Comparison of ENCODE assay signal across 18 cellular contexts in the genomic region with DNA sequence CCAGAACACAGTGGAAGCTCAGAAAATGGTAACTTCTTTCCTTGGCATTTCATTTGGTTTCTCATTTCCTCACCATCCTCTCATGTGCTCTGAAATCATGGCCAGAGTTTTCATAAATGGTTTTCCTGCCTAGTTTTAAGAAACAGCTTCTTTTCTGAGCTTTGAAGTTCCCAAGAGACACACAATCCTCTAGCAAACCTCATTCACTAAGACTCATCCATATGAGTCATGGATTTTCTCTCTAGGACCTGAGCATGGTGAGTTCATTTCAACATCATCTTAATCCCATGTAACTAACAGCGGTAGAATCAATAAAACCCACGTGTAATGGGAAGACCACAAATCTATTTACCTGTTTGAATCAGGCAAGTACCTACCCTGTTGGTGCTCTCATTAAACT.
A peak's percentile ranks its signal among the peaks of the same experiment; 100 is the strongest.
DNase-seq lines count a peak whose midpoint lies in the region; ATAC-seq and TF ChIP-seq lines count a peak whose summit lies in the region.
"Had no signal": no experiment of that assay in that cellular context is flagged by ENCODE, and none has a peak within 500 bp of the region (broad histone marks: within the 10 kb centered on the region; RNA-seq: fewer than 3 reads in every experiment).

No MANE protein-coding gene starts in this region.

- CTCF ChIA-PET in MCF 10A (lab: Yijun Ruan, JAX) (interaction anchor here (0.7 to 1.2 kb wide), 2 partner anchors 13 to 90 kb away, joined by 3 read pairs; no protein-coding TSS in a partner anchor), WTC11 (lab: Charles Lee) (no interaction called here)

- in situ Hi-C loops in G401 (cut with HindIII; ENCODE audit: low sequenced_read_pairs), result no loop called here

- no peaks in the 10 kb centered on the region for H3K27me3 ChIP-seq in breast epithelium
- H3K27me3 ChIP-seq in BE2C, result no peaks in the 10 kb centered on the region
- H3K27me3 ChIP-seq: ovary had no signal

- TF ChIP-seq CTCF in MCF 10A (IDR thresholded peaks at IDR 0.05; ENCODE audit: unreplicated experiment) (no peak), breast epithelium (IDR thresholded peaks at IDR 0.05) (no peak), WTC11 (IDR thresholded peaks at IDR 0.05) (no peak), foreskin fibroblast (IDR thresholded peaks at IDR 0.05; ENCODE audit: low read depth, low read length) (no peak), BE2C (IDR thresholded peaks at IDR 0.05; ENCODE audit: low read depth, low read length) (no peak)

- H3K27ac Mint-ChIP-seq in MCF 10A (ENCODE audit: low read depth, unreplicated experiment), result no peak overlapping the region
- 0 out of 2 replicates have a peak overlapping the region, but pooled peaks have one; percentile 20 for H3K27ac Mint-ChIP-seq in WTC11
- H3K27ac Mint-ChIP-seq: activated CD8-positive, alpha-beta memory T cell treated with anti-CD3 and anti-CD28 coated beads, Interleukin-2, amount 10 ng/mL, durations not matched to agents 7 days and 5 days; activated naive CD4-positive, alpha-beta T cell treated with anti-CD3 and anti-CD28 coated beads, Interleukin-2, amount 50 U/mL, for 24 hours; dendritic cell treated with granulocyte-macrophage colony-stimulating factor and Interleukin-4, amounts not matched to agents 40 ng/mL and 50 ng/mL, for 4 days had no signal

- H3K4me3 ChIP-seq in breast epithelium (no peak overlapping the region), foreskin fibroblast (ENCODE audit: low read depth in 1 of 2, low read length in 2 of 2) (no peak overlapping the region), BE2C (ENCODE audit: low read depth, low read length) (no peak overlapping the region)
- H3K4me3 ChIP-seq: ovary, thoracic aorta had no signal

- no peaks in the 10 kb centered on the region for H3K9me3 Mint-ChIP-seq in MCF 10A (ENCODE audit: unreplicated experiment)
- 0 out of 2 replicates have a peak, but pooled peaks cover 6% of the 10 kb centered on the region for H3K9me3 Mint-ChIP-seq in WTC11
- H3K9me3 Mint-ChIP-seq: activated naive CD4-positive, alpha-beta T cell treated with anti-CD3 and anti-CD28 coated beads, Interleukin-2, amount 50 U/mL, for 24 hours; dendritic cell treated with granulocyte-macrophage colony-stimulating factor and Interleukin-4, amounts not matched to agents 40 ng/mL and 50 ng/mL, for 4 days had no signal

- POLR2A ChIA-PET in MCF 10A (lab: Yijun Ruan, JAX), result no interaction called here
- POLR2A ChIA-PET in WTC11 (lab: Charles Lee), result no interaction called here

- H3K4me1 ChIP-seq in breast epithelium (no peaks in the 10 kb centered on the region), BE2C (no peaks in the 10 kb centered on the region)

- no peak for ATAC-seq in WTC11
- ATAC-seq: activated CD8-positive, alpha-beta memory T cell treated with anti-CD3 and anti-CD28 coated beads, Interleukin-2, amount 10 ng/mL, durations not matched to agents 7 days and 5 days; esophagus mucosa had no signal

- H3K4me1 Mint-ChIP-seq in MCF 10A (ENCODE audit: insufficient read depth, unreplicated experiment) (peaks cover 14% of the 10 kb centered on the region), WTC11 (peaks cover 37% of the 10 kb centered on the region)
- H3K4me1 Mint-ChIP-seq: activated CD8-positive, alpha-beta memory T cell treated with anti-CD3 and anti-CD28 coated beads, Interleukin-2, amount 10 ng/mL, durations not matched to agents 7 days and 5 days; activated naive CD4-positive, alpha-beta T cell treated with anti-CD3 and anti-CD28 coated beads, Interleukin-2, amount 50 U/mL, for 24 hours had no signal

- H3K4me3 Mint-ChIP-seq in MCF 10A (ENCODE audit: unreplicated experiment) (no peak overlapping the region), WTC11 (no peak overlapping the region)
- H3K4me3 Mint-ChIP-seq: activated CD8-positive, alpha-beta memory T cell treated with anti-CD3 and anti-CD28 coated beads, Interleukin-2, amount 10 ng/mL, durations not matched to agents 7 days and 5 days; activated naive CD4-positive, alpha-beta T cell treated with anti-CD3 and anti-CD28 coated beads, Interleukin-2, amount 50 U/mL, for 24 hours; dendritic cell treated with granulocyte-macrophage colony-stimulating factor and Interleukin-4, amounts not matched to agents 40 ng/mL and 50 ng/mL, for 4 days had no signal

- intact Hi-C loops in MCF 10A (cut with micrococcal nuclease) (no loop called here), breast epithelium (cut with DNase I; ENCODE audit: low total_unique reads) (no loop called here)

- H3K27me3 Mint-ChIP-seq in MCF 10A (ENCODE audit: insufficient read depth, unreplicated experiment), result no peaks in the 10 kb centered on the region
- H3K27me3 Mint-ChIP-seq in WTC11 (ENCODE audit: low read depth), result no peaks in the 10 kb centered on the region
- H3K27me3 Mint-ChIP-seq: activated CD8-positive, alpha-beta memory T cell treated with anti-CD3 and anti-CD28 coated beads, Interleukin-2, amount 10 ng/mL, durations not matched to agents 7 days and 5 days; activated naive CD4-positive, alpha-beta T cell treated with anti-CD3 and anti-CD28 coated beads, Interleukin-2, amount 50 U/mL, for 24 hours; dendritic cell treated with granulocyte-macrophage colony-stimulating factor and Interleukin-4, amounts not matched to agents 40 ng/mL and 50 ng/mL, for 4 days had no signal

- BruUV-seq in MCF 10A (replicated peaks; lab: Mats Ljungman, UMichigan), result no TSS peak

- H3K9me3 ChIP-seq in breast epithelium (no peaks in the 10 kb centered on the region), BE2C (no peaks in the 10 kb centered on the region)
- H3K9me3 ChIP-seq: ovary, thoracic aorta had no signal

- H3K27ac ChIP-seq in breast epithelium, result no peak overlapping the region
- H3K27ac ChIP-seq: ovary, thoracic aorta had no signal

- H3K36me3 ChIP-seq in breast epithelium (no peaks in the 10 kb centered on the region), BE2C (no peaks in the 10 kb centered on the region)
- H3K36me3 ChIP-seq: ovary, thoracic aorta had no signal

- peak; percentile 74 for DNase-seq in MCF 10A (ENCODE audit: unreplicated experiment)
- DNase-seq in breast epithelium (ENCODE audit: low spot score in 2 of 2), result no peak
- DNase-seq in WTC11 (ENCODE audit: low spot score), result no peak
- DNase-seq in foreskin fibroblast, result peak; percentile 80 to 85
- no peak for DNase-seq in G401 (ENCODE audit: low spot score)
- DNase-seq in NCI-H128 (lab: John Stamatoyannopoulos, UW; ENCODE audit: unreplicated experiment), result no peak
- no peak for DNase-seq in BE2C
- DNase-seq in cerebellar cortex (ENCODE audit: low spot score), result no peak
- DNase-seq: 8988T; activated CD8-positive, alpha-beta memory T cell treated with anti-CD3 and anti-CD28 coated beads, Interleukin-2, amount 10 ng/mL, durations not matched to agents 7 days and 5 days; KBM-7; NCI-H1436 treated with DMSO at 0.1 percent for 48 hours; NCI-H526; ovary had no signal

- H3K36me3 Mint-ChIP-seq in MCF 10A (ENCODE audit: insufficient read depth, unreplicated experiment), result no peaks in the 10 kb centered on the region
- no peaks in the 10 kb centered on the region for H3K36me3 Mint-ChIP-seq in WTC11
- H3K36me3 Mint-ChIP-seq: activated CD8-positive, alpha-beta memory T cell treated with anti-CD3 and anti-CD28 coated beads, Interleukin-2, amount 10 ng/mL, durations not matched to agents 7 days and 5 days; activated naive CD4-positive, alpha-beta T cell treated with anti-CD3 and anti-CD28 coated beads, Interleukin-2, amount 50 U/mL, for 24 hours had no signal

- no peak for TF ChIP-seq POLR2A in breast epithelium (IDR thresholded peaks at IDR 0.05)

TF ChIP-seq in WTC11, 78 proteins besides CTCF, POLR2A, EP300 and RAD21 (continues in another document):
- TF ChIP-seq USF1 (CRISPR knock-in tag; IDR thresholded peaks at IDR 0.05) (no peak), ETV6 (CRISPR knock-in tag; IDR thresholded peaks at IDR 0.05) (no peak), RORB (CRISPR knock-in tag; IDR thresholded peaks at IDR 0.05) (no peak), IRF1 (CRISPR knock-in tag; IDR thresholded peaks at IDR 0.05) (no peak), ZNF138 (CRISPR knock-in tag; conservative IDR thresholded peaks at IDR 0.05) (no peak), ZNF396 (CRISPR knock-in tag; IDR thresholded peaks at IDR 0.05; ENCODE audit: borderline replicate concordance) (no peak), JAZF1 (CRISPR knock-in tag; IDR thresholded peaks at IDR 0.05) (no peak), FOXK1 (CRISPR knock-in tag; IDR thresholded peaks at IDR 0.05) (no peak), ZNF416 (CRISPR knock-in tag; IDR thresholded peaks at IDR 0.05) (no peak), ATF1 (CRISPR knock-in tag; IDR thresholded peaks at IDR 0.05) (no peak), GABPB1 (CRISPR knock-in tag; IDR thresholded peaks at IDR 0.05) (no peak), NR3C1 (CRISPR knock-in tag; conservative IDR thresholded peaks at IDR 0.05; ENCODE audit: low read depth) (no peak), NR1H2 (CRISPR knock-in tag; IDR thresholded peaks at IDR 0.05) (no peak)
- TF ChIP-seq, protein P1, sequence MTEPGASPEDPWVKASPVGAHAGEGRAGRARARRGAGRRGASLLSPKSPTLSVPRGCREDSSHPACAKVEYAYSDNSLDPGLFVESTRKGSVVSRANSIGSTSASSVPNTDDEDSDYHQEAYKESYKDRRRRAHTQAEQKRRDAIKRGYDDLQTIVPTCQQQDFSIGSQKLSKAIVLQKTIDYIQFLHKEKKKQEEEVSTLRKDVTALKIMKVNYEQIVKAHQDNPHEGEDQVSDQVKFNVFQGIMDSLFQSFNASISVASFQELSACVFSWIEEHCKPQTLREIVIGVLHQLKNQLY (CRISPR knock-in tag; IDR thresholded peaks at IDR 0.05), result no peak

Comparison
In these comparisons a context has a peak if more than half of its experiments do, and no peak if none do; other contexts are left out.
1. DNase-seq: peak in MCF 10A (single experiment) and foreskin fibroblast (2 of 2); none in breast epithelium (0 of 2), WTC11 (single experiment), G401 (single experiment), NCI-H128 (single experiment), BE2C (single experiment) and cerebellar cortex (single experiment).